In the genomic region with DNA sequence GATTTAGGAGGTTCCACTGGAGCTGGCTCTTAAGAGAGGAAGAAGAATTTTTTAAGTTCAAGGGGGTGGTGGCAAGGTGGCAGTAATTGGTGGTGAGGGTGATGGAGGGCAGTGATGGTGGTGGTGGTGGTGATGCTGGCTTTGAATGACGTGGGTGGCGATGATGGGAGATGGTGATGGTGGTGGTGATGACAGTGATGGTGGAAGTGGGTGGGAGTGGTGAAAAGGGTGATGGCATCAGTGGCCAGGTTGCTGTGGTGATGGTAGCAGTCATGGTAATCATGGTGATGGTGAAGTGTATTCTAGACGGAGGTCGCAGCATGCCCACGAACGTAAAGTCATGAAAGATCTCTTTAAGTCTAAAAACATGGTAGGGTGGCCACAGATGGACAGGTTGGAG, we compare ENCODE assay signal across 16 cellular contexts.
"Had no signal": no experiment of that assay in that cellular context is flagged by ENCODE, and none has a peak within 500 bp of the region (broad histone marks: within the 10 kb centered on the region; RNA-seq: fewer than 3 reads in every experiment).

No MANE protein-coding gene starts in this region.

- H3K9me3 ChIP-seq: esophagus squamous epithelium, mucosa of descending colon, pancreas, transverse colon had no signal

- H2AFZ ChIP-seq: neural progenitor cell had no signal

- H3K4me3 ChIP-seq: esophagus squamous epithelium, mucosa of descending colon, neural progenitor cell, pancreas, transverse colon had no signal

- H3K4me3 Mint-ChIP-seq: activated T-cell treated with anti-CD3 and anti-CD28 coated beads, Interleukin-2, amount 50 U/mL, for 24 hours; neural progenitor cell had no signal

- FAIRE-seq: astrocyte, islet of Langerhans, pancreas had no signal

- H3K36me3 ChIP-seq: esophagus squamous epithelium, neural progenitor cell, pancreas, transverse colon had no signal

- H3K4me1 Mint-ChIP-seq: neural progenitor cell had no signal

- H3K9me3 Mint-ChIP-seq: activated T-cell treated with anti-CD3 and anti-CD28 coated beads, Interleukin-2, amount 50 U/mL, for 24 hours had no signal

- H3K9ac ChIP-seq: neural progenitor cell had no signal

- H3K27me3 Mint-ChIP-seq: activated T-cell treated with anti-CD3 and anti-CD28 coated beads, Interleukin-2, amount 50 U/mL, for 24 hours had no signal

- DNase-seq: activated CD4-positive, alpha-beta T cell treated with anti-CD3 and anti-CD28 coated beads, Interleukin-2, amount 50 U/mL, for 4 hours; activated CD4-positive, CD25-positive, alpha-beta regulatory T cell treated with anti-CD3 and anti-CD28 coated beads, Interleukin-2, amount 50 U/mL, for 72 hours; activated naive CD4-positive, alpha-beta T cell; activated T-cell treated with anti-CD3 and anti-CD28 coated beads, Interleukin-2, amount 50 U/mL, for 24 hours; esophagus squamous epithelium; foreskin fibroblast; head of caudate nucleus; mucosa of descending colon; pancreas; retina; stimulated activated CD4-positive, alpha-beta T cell treated with anti-CD3 and anti-CD28 coated beads, Interleukin-15, amount 100 ng/mL, for 24 hours; stimulated activated CD4-positive, alpha-beta T cell treated with anti-CD3 and anti-CD28 coated beads, Interleukin-4, amount 100 ng/mL, for 24 hours; transverse colon had no signal

- H3K36me3 Mint-ChIP-seq: neural progenitor cell had no signal

- H3K27me3 ChIP-seq: esophagus squamous epithelium, neural progenitor cell, pancreas, transverse colon had no signal

- H3K27ac ChIP-seq: esophagus squamous epithelium, neural progenitor cell, pancreas, transverse colon had no signal

- ATAC-seq: mucosa of descending colon, pancreas had no signal

- H3K4me2 ChIP-seq: neural progenitor cell had no signal

- H3K27ac Mint-ChIP-seq: activated T-cell treated with anti-CD3 and anti-CD28 coated beads, Interleukin-2, amount 50 U/mL, for 24 hours; neural progenitor cell had no signal
